8 cellular contexts compared by ENCODE assay signal in genomic region chr7:100120518-100121085, GRCh38. TPM values are rescaled to one million over a fixed set of nuclear protein-coding genes. Genes with fewer than 3 reads are reported as not detected.
DNase-seq lines count a peak whose midpoint lies in the region; ATAC-seq lines count a peak whose summit lies in the region.

No MANE protein-coding gene starts in this region.

- no peak for DNase-seq in T-helper 1 cell
- DNase-seq in activated naive CD4-positive, alpha-beta T cell treated with anti-CD3 and anti-CD28 coated beads, Interleukin-2, amount 50 U/mL, for 72 hours (ENCODE audit: low spot score in 2 of 2), result no peak
- no peak for DNase-seq in immature natural killer cell
- DNase-seq in NCI-H187 (lab: John Stamatoyannopoulos, UW), result no peak
- no peak for DNase-seq in inferior parietal cortex (ENCODE audit: extremely low spot score)
- DNase-seq in activated CD8-positive, alpha-beta memory T cell treated with anti-CD3 and anti-CD28 coated beads, Interleukin-2, amount 50 U/mL, for 4 hours, result no peak

- peaks cover 28% of the 10 kb centered on the region for H3K4me1 Mint-ChIP-seq in T-helper 1 cell treated with Interleukin-12 subunit alpha and Interleukin-12 subunit beta and Interleukin-4 antibody, amounts not matched to agents 30 μg/mL and 1 μg/mL, for 36 hours (ENCODE audit: low read depth)
- peaks cover 45 to 46% of the 10 kb centered on the region in 2 donors for H3K4me1 Mint-ChIP-seq in immature natural killer cell

- H3K4me3 Mint-ChIP-seq in T-helper 1 cell treated with Interleukin-12 subunit alpha and Interleukin-12 subunit beta and Interleukin-4 antibody, amounts not matched to agents 30 μg/mL and 1 μg/mL, for 36 hours, result peak overlapping the region; percentile 95
- peak overlapping the region; percentile 90 to 97 (median 92) for H3K4me3 Mint-ChIP-seq in immature natural killer cell

- no peaks in the 10 kb centered on the region for H3K9me3 Mint-ChIP-seq in T-helper 1 cell treated with Interleukin-12 subunit alpha and Interleukin-12 subunit beta and Interleukin-4 antibody, amounts not matched to agents 30 μg/mL and 1 μg/mL, for 36 hours
- H3K9me3 Mint-ChIP-seq in activated naive CD4-positive, alpha-beta T cell treated with anti-CD3 and anti-CD28 coated beads, Interleukin-2, amount 50 U/mL, for 72 hours, result no peaks in the 10 kb centered on the region
- no peaks in the 10 kb centered on the region for H3K9me3 Mint-ChIP-seq in immature natural killer cell

- H3K36me3 Mint-ChIP-seq in T-helper 1 cell treated with Interleukin-12 subunit alpha and Interleukin-12 subunit beta and Interleukin-4 antibody, amounts not matched to agents 30 μg/mL and 1 μg/mL, for 36 hours (ENCODE audit: low read depth), result peaks cover 14% of the 10 kb centered on the region
- H3K36me3 Mint-ChIP-seq in activated naive CD4-positive, alpha-beta T cell treated with anti-CD3 and anti-CD28 coated beads, Interleukin-2, amount 50 U/mL, for 72 hours, result peaks cover 13 to 18% of the 10 kb centered on the region in 2 donors
- peaks cover 0 to 3% (median 0%) of the 10 kb centered on the region in 3 donors for H3K36me3 Mint-ChIP-seq in immature natural killer cell

- ATAC-seq in activated naive CD4-positive, alpha-beta T cell treated with anti-CD3 and anti-CD28 coated beads, Interleukin-2, amount 50 U/mL, for 72 hours, result no peak

- H3K27ac Mint-ChIP-seq in T-helper 1 cell treated with Interleukin-12 subunit alpha and Interleukin-12 subunit beta and Interleukin-4 antibody, amounts not matched to agents 30 μg/mL and 1 μg/mL, for 36 hours, result peak overlapping the region; percentile 98
- peak overlapping the region; percentile 94 to 99 for H3K27ac Mint-ChIP-seq in activated naive CD4-positive, alpha-beta T cell treated with anti-CD3 and anti-CD28 coated beads, Interleukin-2, amount 50 U/mL, for 72 hours
- peak overlapping the region; percentile 97 to 99 (median 98) for H3K27ac Mint-ChIP-seq in immature natural killer cell

- no peaks in the 10 kb centered on the region for H3K27me3 Mint-ChIP-seq in T-helper 1 cell treated with Interleukin-12 subunit alpha and Interleukin-12 subunit beta and Interleukin-4 antibody, amounts not matched to agents 30 μg/mL and 1 μg/mL, for 36 hours (ENCODE audit: low read depth)
- peaks cover 4 to 11% (median 8%) of the 10 kb centered on the region in 3 donors for H3K27me3 Mint-ChIP-seq in immature natural killer cell (ENCODE audit: low read depth in 3 of 3)

- peak overlapping the region; percentile 85 for H3K27ac ChIP-seq in temporal lobe (ENCODE audit: low read depth, low read length)

RNA-seq across cellular contexts. Expression of gene CNPY4, which starts 1.2 kb away (rescaled TPM):
- total RNA-seq in activated naive CD4-positive, alpha-beta T cell treated with anti-CD3 and anti-CD28 coated beads, Interleukin-2, amount 50 U/mL, for 72 hours, result 10 to 100 TPM; 16.4 to 20.9 TPM
- polyA plus RNA-seq in immature natural killer cell, result 10 to 100 TPM; 14.2 to 18.5 (median 17.7) TPM
- 11.1 TPM for total RNA-seq in temporal lobe

RNA-seq across cellular contexts. Expression of gene TAF6, which starts 1.4 kb away (rescaled TPM):
- 10 to 100 TPM; 52.7 to 57.6 TPM for total RNA-seq in activated naive CD4-positive, alpha-beta T cell treated with anti-CD3 and anti-CD28 coated beads, Interleukin-2, amount 50 U/mL, for 72 hours
- polyA plus RNA-seq in immature natural killer cell, result 10 to 100 TPM; 15.3 to 34.8 (median 17.3) TPM
- total RNA-seq in temporal lobe, result 32.2 TPM

RNA-seq across cellular contexts. Expression of gene MBLAC1, which starts 6.2 kb away (rescaled TPM):
- 1 to 10 TPM; 2.6 to 5.6 TPM for total RNA-seq in activated naive CD4-positive, alpha-beta T cell treated with anti-CD3 and anti-CD28 coated beads, Interleukin-2, amount 50 U/mL, for 72 hours
- polyA plus RNA-seq in immature natural killer cell, result 1 to 10 TPM; 2.2 to 2.6 (median 2.4) TPM
- 2.2 TPM for total RNA-seq in temporal lobe

RNA-seq across cellular contexts. Expression of gene AP4M1, which starts 19.2 kb away (rescaled TPM):
- total RNA-seq in activated naive CD4-positive, alpha-beta T cell treated with anti-CD3 and anti-CD28 coated beads, Interleukin-2, amount 50 U/mL, for 72 hours, result 10 to 100 TPM in 1 of 2 donors, 1 to 10 TPM in 1; 8.4 to 13.6 TPM
- 10 to 100 TPM in 1 of 3 donors, 1 to 10 TPM in 2; 7.1 to 12.9 (median 8.8) TPM for polyA plus RNA-seq in immature natural killer cell
- 20.4 TPM for total RNA-seq in temporal lobe

RNA-seq across cellular contexts. Expression of gene MCM7, which starts 19.4 kb away (rescaled TPM):
- 100 to 1,000 TPM; 291 to 375 TPM for total RNA-seq in activated naive CD4-positive, alpha-beta T cell treated with anti-CD3 and anti-CD28 coated beads, Interleukin-2, amount 50 U/mL, for 72 hours
- 10 to 100 TPM; 40.3 to 59.0 (median 54.4) TPM for polyA plus RNA-seq in immature natural killer cell
- 48.4 TPM for total RNA-seq in temporal lobe
